25 cellular contexts compared by ENCODE assay signal in the genomic region with DNA sequence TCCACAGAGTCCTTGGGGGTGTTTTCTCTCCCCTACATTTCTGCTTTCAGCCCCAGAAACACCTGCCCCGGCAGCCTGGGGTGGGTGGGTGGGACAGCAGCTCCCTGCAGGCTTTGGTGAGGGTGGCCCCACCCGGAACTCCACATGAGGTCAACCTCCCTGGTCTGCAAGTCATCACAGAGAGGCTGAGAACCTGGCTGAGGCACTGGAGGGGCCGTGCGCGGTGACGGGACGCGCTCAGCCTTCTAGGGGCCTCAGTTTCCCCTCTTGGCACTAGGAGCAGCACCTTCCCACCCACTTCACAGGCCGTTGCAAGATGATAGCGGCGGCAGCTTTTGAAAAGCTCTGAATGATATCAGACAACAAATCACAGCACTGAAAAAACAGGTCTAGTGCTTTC.
"Had no signal": no experiment of that assay in that cellular context is flagged by ENCODE, and none has a peak within 500 bp of the region (broad histone marks: within the 10 kb centered on the region; RNA-seq: fewer than 3 reads in every experiment).

No MANE protein-coding gene starts in this region.

- H3K4me1 ChIP-seq: left ventricle myocardium inferior, neural progenitor cell, pancreas, prostate gland, thyroid gland, transverse colon, upper lobe of left lung, vagina had no signal

- FAIRE-seq: pancreas had no signal

- H3K27me3 ChIP-seq: pancreas, testis, thyroid gland, transverse colon, upper lobe of left lung, vagina had no signal

- H2AFZ ChIP-seq: neural progenitor cell had no signal

- DNase-seq: islet precursor cell; left ventricle myocardium inferior; naive B cell; natural killer cell; nephron progenitor cell; pancreas; retina; right cardiac atrium; stimulated activated CD4-positive, alpha-beta T cell treated with anti-CD3 and anti-CD28 coated beads, Interleukin-12 subunit alpha, Interleukin-12 subunit beta, amount 100 ng/mL, for 4 hours; stimulated activated CD4-positive, alpha-beta T cell treated with anti-CD3 and anti-CD28 coated beads, Interleukin-15, amount 100 ng/mL, for 24 hours; stimulated activated CD4-positive, alpha-beta T cell treated with anti-CD3 and anti-CD28 coated beads, Interleukin-2, amount 100 ng/mL, for 24 hours; stimulated activated CD4-positive, alpha-beta T cell treated with anti-CD3 and anti-CD28 coated beads, Interleukin-4, amount 100 ng/mL, for 1 hour; stimulated activated naive B cell treated with anti-CD40 and anti-IgM and Interleukin-4, amounts not matched to agents 10 μg/mL and 1 μg/mL and 100 μg/mL, for 72 hours; stimulated activated naive CD8-positive, alpha-beta T cell treated with anti-CD3 and anti-CD28 coated beads, Interleukin-15, Interleukin-2, amounts not matched to agents 100 U/mL and 50 U/mL, for 24 hours; stomach; testis; thyroid gland; transverse colon had no signal

- H3K9ac ChIP-seq: neural progenitor cell had no signal

- H3K4me2 ChIP-seq: neural progenitor cell had no signal

- ATAC-seq: natural killer cell; right cardiac atrium; sciatic nerve; stimulated activated naive B cell treated with anti-CD40 and anti-IgM and Interleukin-4, amounts not matched to agents 10 μg/mL and 1 μg/mL and 100 μg/mL, for 72 hours; stimulated activated naive CD8-positive, alpha-beta T cell treated with anti-CD3 and anti-CD28 coated beads, Interleukin-15, Interleukin-2, amounts not matched to agents 100 U/mL and 50 U/mL, for 24 hours had no signal

- H3K36me3 ChIP-seq: left ventricle myocardium inferior, neural progenitor cell, pancreas, prostate gland, stomach, thyroid gland, transverse colon, upper lobe of left lung, vagina had no signal

- H3K27ac ChIP-seq: left ventricle myocardium inferior, neural progenitor cell, pancreas, prostate gland, skin epidermis, stomach, testis, thyroid gland, transverse colon, upper lobe of left lung, vagina had no signal

- H3K9me3 ChIP-seq: left ventricle myocardium inferior, pancreas, prostate gland, stomach, testis, thyroid gland, transverse colon, upper lobe of left lung, vagina had no signal

- H3K4me3 ChIP-seq: left ventricle myocardium inferior, lung, neural progenitor cell, pancreas, prostate gland, skin epidermis, stomach, testis, thyroid gland, transverse colon, upper lobe of left lung, vagina had no signal
